18 cellular contexts compared by ENCODE assay signal in genomic region chr6:104509355-104509754, GRCh38.
DNase-seq lines count a peak whose midpoint lies in the region; ATAC-seq lines count a peak whose summit lies in the region.
"Had no signal": no experiment of that assay in that cellular context is flagged by ENCODE, and none has a peak within 500 bp of the region (broad histone marks: within the 10 kb centered on the region; RNA-seq: fewer than 3 reads in every experiment).

No MANE protein-coding gene starts in this region.

- no peak overlapping the region for H3K27ac ChIP-seq in effector memory CD4-positive, alpha-beta T cell (ENCODE audit: insufficient read depth, low read length, poor library complexity, severe bottlenecking)
- H3K27ac ChIP-seq: 22Rv1, A549, C4-2B had no signal

- H3K4me3 ChIP-seq in effector memory CD4-positive, alpha-beta T cell (ENCODE audit: insufficient read depth, low read depth, low read length, poor library complexity, severe bottlenecking) = no peak overlapping the region
- H3K4me3 ChIP-seq: A549, GM23338 had no signal

- no peaks in the 10 kb centered on the region for H3K9me3 ChIP-seq in effector memory CD4-positive, alpha-beta T cell (ENCODE audit: control insufficient read depth, low read length)
- H3K9me3 ChIP-seq: A549, Caco-2 had no signal

- DNase-seq in DMS53 (lab: John Stamatoyannopoulos, UW) (peak; percentile 14), DMS53 treated with DMSO at 0.1 percent for 48 hours (lab: John Stamatoyannopoulos, UW; ENCODE audit: unreplicated experiment) (no peak), NCI-H748 treated with DMSO at 0.1 percent for 48 hours (lab: John Stamatoyannopoulos, UW) (peak; percentile 77), left colon (no peak), HPDE6-E6E7 (ENCODE audit: extremely low spot score) (no peak)
- DNase-seq in effector memory CD4-positive, alpha-beta T cell = no peak
- DNase-seq: AML-193; Caco-2; CD4-positive, alpha-beta T cell; DMS79 treated with DMSO at 0.1 percent for 48 hours; GF-D8; HCEC 1CT had no signal

- intact Hi-C loops in left colon (cut with DNase I, micrococcal nuclease) = no loop called here

- H3K27me3 ChIP-seq in effector memory CD4-positive, alpha-beta T cell (replicated peaks; ENCODE audit: control insufficient read depth, insufficient read depth, low read length, poor library complexity, severe bottlenecking) = no peaks in the 10 kb centered on the region

- no peaks in the 10 kb centered on the region for H3K36me3 ChIP-seq in effector memory CD4-positive, alpha-beta T cell (ENCODE audit: control insufficient read depth, insufficient read depth, low read length)

- ATAC-seq in left colon (peak; percentile 98), HG03442 (IDR thresholded peaks at IDR 0.05; ENCODE audit: unreplicated experiment) (no peak)
- ATAC-seq: A549, GM23338, HepG2 had no signal

- no peaks in the 10 kb centered on the region for H3K4me1 ChIP-seq in effector memory CD4-positive, alpha-beta T cell (ENCODE audit: control insufficient read depth, insufficient read depth, low read length, poor library complexity, severe bottlenecking)
- H3K4me1 ChIP-seq: A549, Caco-2 had no signal

Comparison
In these comparisons a context has a peak if more than half of its experiments do, and no peak if none do; other contexts are left out.
1. DNase-seq: peak in DMS53 (single experiment) and NCI-H748 treated with DMSO at 0.1 percent for 48 hours (single experiment); none in DMS53 treated with DMSO at 0.1 percent for 48 hours (single experiment), left colon (0 of 2), effector memory CD4-positive, alpha-beta T cell (0 of 3) and HPDE6-E6E7 (single experiment).